In the genomic region with DNA sequence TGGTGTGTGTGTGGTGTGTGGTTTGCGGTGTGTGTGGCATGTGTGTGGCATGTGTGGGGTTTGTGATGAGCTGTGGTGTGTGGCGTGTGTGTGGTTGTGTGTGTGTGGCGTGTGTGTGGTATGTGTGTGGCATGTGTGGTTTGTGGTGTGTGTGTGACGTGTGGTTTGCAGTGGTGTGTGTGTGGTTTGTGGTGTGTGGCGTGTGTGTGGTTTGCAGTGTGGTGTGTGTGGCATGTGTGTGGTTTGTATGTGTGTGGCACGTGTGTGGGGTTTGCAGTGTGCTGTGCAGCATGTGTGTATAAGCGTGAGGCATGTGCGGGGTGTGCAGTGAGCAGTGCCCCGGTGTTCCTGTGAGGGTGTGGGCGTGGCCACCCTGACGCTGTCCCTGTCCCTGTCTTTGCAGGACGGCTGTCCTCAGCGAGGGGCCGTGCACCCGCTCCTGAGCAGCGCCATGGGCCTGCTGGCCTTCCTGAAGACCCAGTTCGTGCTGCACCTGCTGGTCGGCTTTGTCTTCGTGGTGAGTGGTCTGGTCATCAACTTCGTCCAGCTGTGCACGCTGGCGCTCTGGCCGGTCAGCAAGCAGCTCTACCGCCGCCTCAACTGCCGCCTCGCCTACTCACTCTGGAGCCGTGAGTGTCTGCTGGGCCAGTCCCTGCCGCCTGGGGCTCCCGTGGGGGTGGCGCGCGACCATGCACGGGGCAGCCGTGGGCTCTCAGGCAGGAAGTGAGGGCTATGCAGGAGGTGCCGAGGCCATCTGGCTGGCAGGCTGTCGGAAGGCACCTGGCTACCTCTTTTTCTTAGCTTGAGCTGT, we compare ENCODE assay signal across 17 cellular contexts. TPM values are rescaled to one million over a fixed set of nuclear protein-coding genes. Genes with fewer than 3 reads are reported as not detected.
DNase-seq lines count a peak whose midpoint lies in the region; ATAC-seq and TF ChIP-seq lines count a peak whose summit lies in the region.
"Had no signal": no experiment of that assay in that cellular context is flagged by ENCODE, and none has a peak within 500 bp of the region (broad histone marks: within the 10 kb centered on the region; RNA-seq: fewer than 3 reads in every experiment).

No MANE protein-coding gene starts in this region.

- H3K4me3 ChIP-seq in neuronal stem cell (ENCODE audit: low read length in 2 of 2), result peak overlapping the region in 1 of 2 donors; percentile 69
- no peak overlapping the region for H3K4me3 ChIP-seq in naive thymus-derived CD4-positive, alpha-beta T cell (ENCODE audit: low read length)

- no peak overlapping the region for H3K27ac ChIP-seq in CD4-positive, alpha-beta T cell (ENCODE audit: low read depth, low read length)
- no peak overlapping the region for H3K27ac ChIP-seq in neuronal stem cell (replicated peaks; ENCODE audit: low read length)
- H3K27ac ChIP-seq in naive thymus-derived CD4-positive, alpha-beta T cell (ENCODE audit: low read depth, low read length), result no peak overlapping the region

- no peaks in the 10 kb centered on the region for H3K27me3 ChIP-seq in CD4-positive, alpha-beta T cell (ENCODE audit: control insufficient read depth, insufficient read depth, low read length)
- peaks cover 0 to 7% (median 0%) of the 10 kb centered on the region in 3 experiments for H3K27me3 ChIP-seq in neuronal stem cell (ENCODE audit: control insufficient read depth in 3 of 3, insufficient read depth in 3 of 3, low read depth in 1 of 3, low read length in 3 of 3)
- H3K27me3 ChIP-seq in naive thymus-derived CD4-positive, alpha-beta T cell (ENCODE audit: control insufficient read depth in 2 of 2, insufficient read depth in 2 of 2, low read length in 2 of 2), result no peaks in the 10 kb centered on the region

- peaks cover 32% of the 10 kb centered on the region for H3K36me3 Mint-ChIP-seq in CD4-positive, alpha-beta T cell (ENCODE audit: low read depth)
- peaks cover 30% of the 10 kb centered on the region for H3K36me3 Mint-ChIP-seq in activated naive CD8-positive, alpha-beta T cell treated with anti-CD3 and anti-CD28 coated beads, Interleukin-2, amount 50 U/mL, for 24 hours (ENCODE audit: low read depth)
- H3K36me3 Mint-ChIP-seq in naive thymus-derived CD4-positive, alpha-beta T cell, result peaks cover 0 to 27% (median 18%) of the 10 kb centered on the region in 5 donors

- in situ Hi-C loops in G401 (cut with HindIII; ENCODE audit: low sequenced_read_pairs) (no loop called here), GM13977 (cut with MboI; ENCODE audit: low pct_unique_long_range_greater_than_20kb, low sequenced_read_pairs, unreplicated experiment) (no loop called here)

- H3K4me1 ChIP-seq in neuronal stem cell (ENCODE audit: control insufficient read depth in 2 of 2, insufficient read depth in 1 of 2, low read depth in 1 of 2, low read length in 2 of 2), result peaks cover 3 to 23% of the 10 kb centered on the region in 2 donors
- H3K4me1 ChIP-seq in naive thymus-derived CD4-positive, alpha-beta T cell (ENCODE audit: control insufficient read depth in 2 of 2, insufficient read depth in 2 of 2, low read length in 2 of 2), result peaks cover 0 to 6% of the 10 kb centered on the region in 2 donors

- peak overlapping the region; percentile 96 for H4K8ac ChIP-seq in neuronal stem cell (ENCODE audit: low read depth, low read length)

- no peak for ATAC-seq in CD4-positive, alpha-beta T cell (ENCODE audit: poor library complexity)
- ATAC-seq in activated naive CD8-positive, alpha-beta T cell treated with anti-CD3 and anti-CD28 coated beads, Interleukin-2, amount 50 U/mL, for 24 hours, result no peak
- no peak for ATAC-seq in naive thymus-derived CD4-positive, alpha-beta T cell

- DNase-seq in CD4-positive, alpha-beta T cell, result no peak
- peak; percentile 47 for DNase-seq in G401 (ENCODE audit: low spot score)
- no peak for DNase-seq in activated naive CD8-positive, alpha-beta T cell treated with anti-CD3 and anti-CD28 coated beads, Interleukin-2, amount 50 U/mL, for 24 hours
- no peak for DNase-seq in neuronal stem cell (ENCODE audit: low spot score)
- no peak for DNase-seq in GM13977 (ENCODE audit: low spot score)
- DNase-seq in GDM1 (lab: John Stamatoyannopoulos, UW), result no peak
- DNase-seq in naive thymus-derived CD4-positive, alpha-beta T cell, result no peak
- DNase-seq: activated CD4-positive, CD25-positive, alpha-beta regulatory T cell treated with anti-CD3 and anti-CD28 coated beads, Interleukin-2, amount 50 U/mL, for 72 hours; activated T-cell treated with anti-CD3 and anti-CD28 coated beads, Interleukin-2, amount 50 U/mL, for 24 hours; dermis blood vessel endothelial cell; DMS153; NCI-H1694; NCI-H345; small intestine; stimulated activated CD4-positive, alpha-beta T cell treated with anti-CD3 and anti-CD28 coated beads, Interleukin-4, amount 100 ng/mL, for 4 hours had no signal

- no peaks in the 10 kb centered on the region for H3K9me3 ChIP-seq in CD4-positive, alpha-beta T cell (ENCODE audit: control insufficient read depth, low read length)
- peaks cover 2 to 10% of the 10 kb centered on the region in 2 donors for H3K9me3 ChIP-seq in neuronal stem cell (replicated peaks in 1 of 2; ENCODE audit: control insufficient read depth in 2 of 2, insufficient read depth in 1 of 2, low read depth in 1 of 2, low read length in 2 of 2)
- no peaks in the 10 kb centered on the region for H3K9me3 ChIP-seq in naive thymus-derived CD4-positive, alpha-beta T cell (ENCODE audit: control insufficient read depth in 2 of 3, low read length in 3 of 3)

- CTCF ChIA-PET in CD4-positive, alpha-beta T cell (lab: Charles Lee), result no interaction called here
- CTCF ChIA-PET in naive thymus-derived CD4-positive, alpha-beta T cell (lab: Charles Lee), result no interaction called here

- H3K4ac ChIP-seq in neuronal stem cell (ENCODE audit: low read length), result peak overlapping the region; percentile 46

- peak overlapping the region; percentile 91 for H3K18ac ChIP-seq in neuronal stem cell (ENCODE audit: low read length)

- peaks cover 8% of the 10 kb centered on the region for H3K79me1 ChIP-seq in neuronal stem cell (ENCODE audit: low read depth, low read length)

- H3K27me3 Mint-ChIP-seq in CD4-positive, alpha-beta T cell, result no peaks in the 10 kb centered on the region
- no peaks in the 10 kb centered on the region for H3K27me3 Mint-ChIP-seq in activated naive CD8-positive, alpha-beta T cell treated with anti-CD3 and anti-CD28 coated beads, Interleukin-2, amount 50 U/mL, for 24 hours
- no peaks in the 10 kb centered on the region for H3K27me3 Mint-ChIP-seq in naive thymus-derived CD4-positive, alpha-beta T cell
- H3K27me3 Mint-ChIP-seq: activated naive CD4-positive, alpha-beta T cell treated with anti-CD3 and anti-CD28 coated beads, Interleukin-2, amount 50 U/mL, for 24 hours; activated T-cell treated with anti-CD3 and anti-CD28 coated beads, Interleukin-2, amount 50 U/mL, for 24 hours; brain had no signal

- intact Hi-C loops in CD4-positive, alpha-beta T cell (cut with DNase I, micrococcal nuclease), result loop anchor here in 1 of 2 experiments (10.0 kb wide), 1 partner anchor 235 kb away; no protein-coding TSS in a partner anchor
- intact Hi-C loops in naive thymus-derived CD4-positive, alpha-beta T cell (cut with micrococcal nuclease), result no loop called here

- no peak overlapping the region for H2BK5ac ChIP-seq in neuronal stem cell (ENCODE audit: low read length)

- peak overlapping the region; percentile 28 for H4K91ac ChIP-seq in neuronal stem cell (ENCODE audit: low read depth, low read length, poor library complexity)

- no peak overlapping the region for H2AFZ ChIP-seq in neuronal stem cell (ENCODE audit: low read length)

- peaks cover 30% of the 10 kb centered on the region for H3K4me1 Mint-ChIP-seq in CD4-positive, alpha-beta T cell (ENCODE audit: low read depth)
- H3K4me1 Mint-ChIP-seq in activated naive CD8-positive, alpha-beta T cell treated with anti-CD3 and anti-CD28 coated beads, Interleukin-2, amount 50 U/mL, for 24 hours, result peaks cover 38% of the 10 kb centered on the region
- H3K4me1 Mint-ChIP-seq in naive thymus-derived CD4-positive, alpha-beta T cell, result peaks cover 9 to 32% (median 21%) of the 10 kb centered on the region in 7 donors

- 100% methylated on average over 5 of the region's 37 CpGs; no CpG with 5 or more reads in 1 of the 2 donors for WGBS in neuronal stem cell (ENCODE audit: extremely low coverage in 2 of 2, insufficient read length in 2 of 2, insufficient replicate concordance in 1 of 2), 2 donors

- peak overlapping the region; percentile 100 for H2BK12ac ChIP-seq in neuronal stem cell (ENCODE audit: low read length)

- peak overlapping the region; percentile 34 for H2BK120ac ChIP-seq in neuronal stem cell (ENCODE audit: low read depth, low read length)

- peak overlapping the region; percentile 87 for H3K14ac ChIP-seq in neuronal stem cell (ENCODE audit: low read length)

- H3K27ac Mint-ChIP-seq in CD4-positive, alpha-beta T cell, result peak overlapping the region; percentile 87
- peak overlapping the region; percentile 93 for H3K27ac Mint-ChIP-seq in activated naive CD8-positive, alpha-beta T cell treated with anti-CD3 and anti-CD28 coated beads, Interleukin-2, amount 50 U/mL, for 24 hours
- H3K27ac Mint-ChIP-seq in naive thymus-derived CD4-positive, alpha-beta T cell, result peak overlapping the region in 2 of 9 donors; percentile 29 to 80
- H3K27ac Mint-ChIP-seq: activated naive CD4-positive, alpha-beta T cell treated with anti-CD3 and anti-CD28 coated beads, Interleukin-2, amount 50 U/mL, for 24 hours had no signal

- peaks cover 8 to 34% of the 10 kb centered on the region in 2 donors for H3K36me3 ChIP-seq in neuronal stem cell (replicated peaks in 1 of 2; ENCODE audit: control insufficient read depth in 2 of 2, insufficient read depth in 2 of 2, low read length in 2 of 2)
- peaks cover 0 to 21% (median 6%) of the 10 kb centered on the region in 3 experiments for H3K36me3 ChIP-seq in naive thymus-derived CD4-positive, alpha-beta T cell (ENCODE audit: control insufficient read depth in 2 of 3, insufficient read depth in 3 of 3, low read length in 3 of 3)

- H2BK15ac ChIP-seq in neuronal stem cell (ENCODE audit: low read length), result peak overlapping the region; percentile 77

- H2AK5ac ChIP-seq in neuronal stem cell (ENCODE audit: low read depth, low read length), result peak overlapping the region; percentile 91

- peak overlapping the region; percentile 60 for H3K9ac ChIP-seq in neuronal stem cell (ENCODE audit: low read depth, low read length, poor library complexity)

- POLR2A ChIA-PET in CD4-positive, alpha-beta T cell (lab: Charles Lee), result no interaction called here
- POLR2A ChIA-PET in naive thymus-derived CD4-positive, alpha-beta T cell (lab: Charles Lee), result interaction anchor here (0.6 kb wide), 1 partner anchor 89 kb away, joined by 5 read pairs; no protein-coding TSS in a partner anchor

- no peak overlapping the region for H3K4me3 Mint-ChIP-seq in CD4-positive, alpha-beta T cell
- no peak overlapping the region for H3K4me3 Mint-ChIP-seq in activated naive CD8-positive, alpha-beta T cell treated with anti-CD3 and anti-CD28 coated beads, Interleukin-2, amount 50 U/mL, for 24 hours
- H3K4me3 Mint-ChIP-seq in naive thymus-derived CD4-positive, alpha-beta T cell, result no peak overlapping the region
- H3K4me3 Mint-ChIP-seq: activated naive CD4-positive, alpha-beta T cell treated with anti-CD3 and anti-CD28 coated beads, Interleukin-2, amount 50 U/mL, for 24 hours; activated T-cell treated with anti-CD3 and anti-CD28 coated beads, Interleukin-2, amount 50 U/mL, for 24 hours; brain had no signal

- H3K23ac ChIP-seq in neuronal stem cell (ENCODE audit: low read depth, low read length, poor library complexity), result peak overlapping the region; percentile 86

- H3K4me2 ChIP-seq in neuronal stem cell (ENCODE audit: insufficient read depth, low read length, poor library complexity, severe bottlenecking), result no peak overlapping the region

- H3K9me3 Mint-ChIP-seq in CD4-positive, alpha-beta T cell, result no peaks in the 10 kb centered on the region
- H3K9me3 Mint-ChIP-seq in activated naive CD8-positive, alpha-beta T cell treated with anti-CD3 and anti-CD28 coated beads, Interleukin-2, amount 50 U/mL, for 24 hours, result peaks cover 7% of the 10 kb centered on the region
- H3K9me3 Mint-ChIP-seq in naive thymus-derived CD4-positive, alpha-beta T cell, result no peaks in the 10 kb centered on the region
- H3K9me3 Mint-ChIP-seq: activated naive CD4-positive, alpha-beta T cell treated with anti-CD3 and anti-CD28 coated beads, Interleukin-2, amount 50 U/mL, for 24 hours; activated T-cell treated with anti-CD3 and anti-CD28 coated beads, Interleukin-2, amount 50 U/mL, for 24 hours had no signal

- no peak for TF ChIP-seq CTCF in CD4-positive, alpha-beta T cell (IDR thresholded peaks at IDR 0.05)
- no peak for TF ChIP-seq CTCF in GM13977 (IDR thresholded peaks at IDR 0.05; ENCODE audit: extremely low read depth, insufficient read depth, missing control alignments)

RNA-seq across cellular contexts. Expression of a gene that starts 52.7 kb away (rescaled TPM):
- 100 to 1,000 TPM in 1 of 2 experiments, 10 to 100 TPM in 1; 98.1 to 101 TPM for total RNA-seq in CD4-positive, alpha-beta T cell
- 11.1 and 15.4 TPM in 2 replicates for total RNA-seq in G401 (2014; rRNA removed; shearing (Covaris generic))
- 11.6 TPM for polyA plus RNA-seq in neuronal stem cell (2013, experiment 1 of 2)
- polyA plus RNA-seq in neuronal stem cell (2013, experiment 2 of 2), result 12.2 TPM
- 100 to 1,000 TPM in 2 of 5 experiments, 10 to 100 TPM in 3; 80.6 to 119 (median 93.2) TPM for total RNA-seq in naive thymus-derived CD4-positive, alpha-beta T cell
- polyA plus RNA-seq in naive thymus-derived CD4-positive, alpha-beta T cell, result 10 to 100 TPM; 15.6 to 26.5 TPM
